Comparison of ENCODE assay signal across 9 cellular contexts in the genomic region with DNA sequence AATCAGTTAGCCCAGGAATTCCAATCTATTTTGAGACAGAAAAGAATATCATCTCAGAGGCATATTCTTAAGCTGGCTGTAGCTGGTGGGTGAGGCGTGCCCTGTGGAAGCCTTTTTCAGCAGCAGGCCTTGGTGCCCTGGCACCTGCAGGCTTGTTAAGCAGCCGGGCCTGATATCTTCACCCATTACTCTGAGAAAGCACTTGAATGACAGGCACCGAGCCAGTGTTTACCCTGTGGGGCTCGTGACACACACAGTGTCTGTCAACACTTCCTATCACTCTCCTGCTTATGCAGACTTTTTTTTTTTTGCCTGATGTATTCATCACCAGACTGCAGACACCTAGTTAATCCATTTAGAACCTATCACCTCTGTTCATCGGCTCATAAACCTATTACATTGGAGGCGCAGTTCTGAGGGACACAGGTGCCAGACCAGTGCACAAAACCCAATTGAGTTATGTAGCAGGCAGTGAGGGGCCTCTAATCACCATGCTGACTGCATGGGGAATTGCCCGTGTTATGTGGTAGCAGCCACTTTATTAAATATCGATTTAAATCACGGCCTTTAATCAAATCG.
DNase-seq lines count a peak whose midpoint lies in the region; TF ChIP-seq lines count a peak whose summit lies in the region.
"Had no signal": no experiment of that assay in that cellular context is flagged by ENCODE, and none has a peak within 500 bp of the region (broad histone marks: within the 10 kb centered on the region; RNA-seq: fewer than 3 reads in every experiment).

No MANE protein-coding gene starts in this region.

- no peak for TF ChIP-seq POLR2A in stomach (IDR thresholded peaks at IDR 0.05)

- H3K27me3 Mint-ChIP-seq in glutamatergic neuron (ENCODE audit: unreplicated experiment): peaks cover 2% of the 10 kb centered on the region

- H3K4me1 ChIP-seq in stomach (peaks cover 0 to 31% (median 13%) of the 10 kb centered on the region in 4 donors), Karpas-422 (ENCODE audit: low read length) (no peaks in the 10 kb centered on the region)

- no peak for TF ChIP-seq CTCF in glutamatergic neuron (IDR thresholded peaks at IDR 0.05; ENCODE audit: partially characterized antibody, unreplicated experiment)
- no peak for TF ChIP-seq CTCF in stomach (IDR thresholded peaks at IDR 0.05)

- peaks cover 4% of the 10 kb centered on the region for H3K4me1 Mint-ChIP-seq in glutamatergic neuron (ENCODE audit: low read depth, unreplicated experiment)

- WGBS in stomach, 5 donors: 41 to 56% (median 54%) methylated on average over 10 of the region's 10 CpGs

- H3K27me3 ChIP-seq in stomach (peaks cover 0 to 7% (median 0%) of the 10 kb centered on the region in 3 donors), Karpas-422 (ENCODE audit: low read length) (no peaks in the 10 kb centered on the region)
- H3K27me3 ChIP-seq: ovary had no signal

- no peaks in the 10 kb centered on the region for H3K79me2 ChIP-seq in Karpas-422 (ENCODE audit: low read length)

- no peaks in the 10 kb centered on the region for H3K36me3 ChIP-seq in stomach
- H3K36me3 ChIP-seq in Karpas-422 (ENCODE audit: insufficient read depth, low read length): no peaks in the 10 kb centered on the region
- H3K36me3 ChIP-seq: ovary had no signal

- H4K20me1 ChIP-seq in Karpas-422 (ENCODE audit: insufficient read depth, low read depth, low read length): no peaks in the 10 kb centered on the region

- no peak overlapping the region for H2AFZ ChIP-seq in Karpas-422 (ENCODE audit: low read length)

- intact Hi-C loops in stomach (cut with DNase I; ENCODE audit: low total_unique reads): no loop called here

- peak; percentile 94 for DNase-seq in NCI-H1105 (lab: John Stamatoyannopoulos, UW)
- peak; percentile 96 for DNase-seq in NCI-H748 (lab: John Stamatoyannopoulos, UW; ENCODE audit: unreplicated experiment)
- DNase-seq in glutamatergic neuron: peak; percentile 16
- peak; percentile 85 for DNase-seq in stomach
- DNase-seq in NCI-H526 (lab: John Stamatoyannopoulos, UW): no peak
- DNase-seq in activated CD4-positive, CD25-positive, alpha-beta regulatory T cell (lab: John Stamatoyannopoulos, UW): no peak
- no peak for DNase-seq in Karpas-422
- DNase-seq: ovary had no signal

- peaks cover 0 to 5% (median 0%) of the 10 kb centered on the region in 4 donors for H3K9me3 ChIP-seq in stomach
- no peaks in the 10 kb centered on the region for H3K9me3 ChIP-seq in Karpas-422 (ENCODE audit: low read length)
- H3K9me3 ChIP-seq: ovary had no signal

- H3K36me3 Mint-ChIP-seq in glutamatergic neuron (ENCODE audit: unreplicated experiment): no peaks in the 10 kb centered on the region
- H3K36me3 Mint-ChIP-seq: brain had no signal

- no peak overlapping the region for H3K9ac ChIP-seq in Karpas-422 (ENCODE audit: low read length)

- H3K27ac Mint-ChIP-seq in glutamatergic neuron (ENCODE audit: unreplicated experiment): no peak overlapping the region

- H3K4me3 ChIP-seq in stomach (no peak overlapping the region), Karpas-422 (ENCODE audit: low read length) (no peak overlapping the region)
- H3K4me3 ChIP-seq: ovary had no signal

- H3K4me3 Mint-ChIP-seq in glutamatergic neuron (ENCODE audit: unreplicated experiment): no peak overlapping the region

- peaks cover 2% of the 10 kb centered on the region for H3K9me3 Mint-ChIP-seq in glutamatergic neuron (ENCODE audit: unreplicated experiment)
- H3K9me3 Mint-ChIP-seq: brain had no signal

- no peak for TF ChIP-seq EP300 in stomach (IDR thresholded peaks at IDR 0.05)

- no peaks in the 10 kb centered on the region for H3K9me2 ChIP-seq in Karpas-422 (replicated peaks; ENCODE audit: insufficient read depth, low read length)

- peak overlapping the region in 2 of 5 donors; percentile 20 to 54 for H3K27ac ChIP-seq in stomach
- H3K27ac ChIP-seq in Karpas-422 (ENCODE audit: low read length): no peak overlapping the region
- H3K27ac ChIP-seq: ovary had no signal

- H3K4me2 ChIP-seq in Karpas-422 (ENCODE audit: low read depth, low read length, poor library complexity, severe bottlenecking): no peak overlapping the region

Comparison
In these comparisons a context has a peak if more than half of its experiments do, and no peak if none do; other contexts are left out.
1. DNase-seq: peak in NCI-H1105 (single experiment), NCI-H748 (single experiment), glutamatergic neuron (single experiment) and stomach (single experiment); none in NCI-H526 (0 of 2), activated CD4-positive, CD25-positive, alpha-beta regulatory T cell (0 of 4) and Karpas-422 (single experiment).